Comparison of ENCODE assay signal across 8 cellular contexts in genomic region chr3:15064835-15065549, GRCh38. TPM values are rescaled to one million over a fixed set of nuclear protein-coding genes. Genes with fewer than 3 reads are reported as not detected.
DNase-seq lines count a peak whose midpoint lies in the region; ATAC-seq and TF ChIP-seq lines count a peak whose summit lies in the region.

Gene MRPS25 (minus strand): TSS chr3:15065315. CDS start chr3:15065194, 121 bp downstream.

- POLR2A ChIA-PET in BJ (lab: Charles Lee): interaction anchor here (0.5 to 0.7 kb wide), 3 partner anchors 20 to 414 kb away, joined by 3 read pairs; partner anchors contain the start of gene CCDC174

- H3K27me3 ChIP-seq in BJ (ENCODE audit: control insufficient read depth, insufficient read depth, low read length): no peaks in the 10 kb centered on the region
- no peaks in the 10 kb centered on the region for H3K27me3 ChIP-seq in colonic mucosa

- DNase-seq in BJ (ENCODE audit: low read depth) (peak; percentile 68), NCI-H524 treated with DMSO at 0.1 percent for 48 hours (lab: John Stamatoyannopoulos, UW) (peak; percentile 48), colonic mucosa (peak; percentile 93), left colon (peak; percentile 90 to 94)
- peak; percentile 94 for DNase-seq in activated CD4-positive, alpha-beta T cell treated with anti-CD3 and anti-CD28 coated beads for 48 hours
- DNase-seq in stimulated activated CD4-positive, alpha-beta T cell treated with anti-CD3 and anti-CD28 coated beads, Interleukin-1b, Interleukin-23, amount 100 ng/mL, for 4 hours (ENCODE audit: low read depth in 2 of 2): peak; percentile 81 to 83

- peak within 1 kb of the TSS; percentile 79 for H3K4me3 ChIP-seq in BJ (ENCODE audit: low read depth, low read length)
- peak within 1 kb of the TSS; percentile 97 for H3K4me3 ChIP-seq in colonic mucosa

- peak within 1 kb of the TSS; percentile 72 to 89 for H3K9ac ChIP-seq in colonic mucosa (ENCODE audit: low read depth in 2 of 2, low read length in 2 of 2)

- peaks cover 8% of the 10 kb centered on the region for H3K4me1 ChIP-seq in colonic mucosa

- no peak for TF ChIP-seq CTCF in BJ (IDR thresholded peaks at IDR 0.05; ENCODE audit: insufficient read depth, low read depth, low read length)
- no peak for TF ChIP-seq CTCF in colonic mucosa (IDR thresholded peaks at IDR 0.05)

- intact Hi-C loops in colonic mucosa (cut with DNase I): no loop called here
- intact Hi-C loops in left colon (cut with DNase I, micrococcal nuclease): no loop called here

- CTCF ChIA-PET in BJ (lab: Yijun Ruan, JAX): interaction anchor here (0.9 to 2.4 kb wide), 4 partner anchors 12 to 141 kb away, joined by 3 to 12 read pairs (median 4); no protein-coding TSS in a partner anchor

- no peaks in the 10 kb centered on the region for H3K36me3 ChIP-seq in BJ (ENCODE audit: control insufficient read depth, insufficient read depth, low read length)
- H3K36me3 ChIP-seq in colonic mucosa: no peaks in the 10 kb centered on the region

- H3K9me3 ChIP-seq in colonic mucosa: no peaks in the 10 kb centered on the region

- ATAC-seq in GM19324 (IDR thresholded peaks at IDR 0.05; ENCODE audit: low FRiP score, unreplicated experiment): peak; percentile 96
- ATAC-seq in HG03460 (IDR thresholded peaks at IDR 0.05; ENCODE audit: unreplicated experiment): peak; percentile 95
- ATAC-seq in left colon: peak; percentile 96

- H3K27ac ChIP-seq in colonic mucosa: peak within 1 kb of the TSS; percentile 81

RNA-seq across cellular contexts. Expression of gene MRPS25, which starts in this region (rescaled TPM):
- 17.0 and 20.5 TPM in 2 replicates for polyA plus RNA-seq in BJ (2011; rRNA removed)
- polyA minus RNA-seq in BJ (2011; rRNA and poly(A)+ RNA removed): 4.1 and 4.8 TPM in 2 replicates
- total RNA-seq in colonic mucosa (100 to 1,000 TPM in 1 of 2 donors, 10 to 100 TPM in 1; 53.3 to 117 TPM), left colon (10 to 100 TPM; 68.3 to 82.7 TPM)

Comparison
In these comparisons a context has a peak if more than half of its experiments do, and no peak if none do; other contexts are left out.
1. Peak in every context shown above with its lines: DNase-seq, ATAC-seq, H3K4me3 ChIP-seq and H3K27ac ChIP-seq.